9 cellular contexts compared by ENCODE assay signal in the genomic region with DNA sequence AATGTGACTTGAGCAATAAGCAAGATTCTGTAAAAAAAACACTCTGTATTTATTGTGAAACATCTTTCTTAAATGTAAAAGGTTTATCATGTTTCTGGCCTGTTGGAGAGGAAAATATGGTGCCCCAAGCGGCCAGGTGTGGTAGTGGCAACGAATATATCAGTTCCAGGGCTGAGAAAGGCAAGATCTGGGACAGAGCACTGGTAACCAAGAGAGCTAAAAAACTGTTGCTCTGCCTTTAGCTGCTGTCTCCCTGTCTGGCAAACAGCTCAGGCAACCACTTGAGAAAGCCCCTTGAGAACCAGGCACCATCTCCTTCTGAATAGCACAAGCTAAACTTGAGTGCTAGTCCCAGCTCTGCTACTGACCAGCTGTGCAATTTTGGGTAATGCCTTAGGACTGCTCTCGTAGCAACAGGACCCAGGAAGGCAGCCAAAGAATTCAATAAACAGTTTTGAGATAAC.
A peak's percentile ranks its signal among the peaks of the same experiment; 100 is the strongest.
DNase-seq lines count a peak whose midpoint lies in the region; ATAC-seq, FAIRE-seq and TF ChIP-seq lines count a peak whose summit lies in the region.
"Had no signal": no experiment of that assay in that cellular context is flagged by ENCODE, and none has a peak within 500 bp of the region (broad histone marks: within the 10 kb centered on the region; RNA-seq: fewer than 3 reads in every experiment).

No MANE protein-coding gene starts in this region.

- in situ Hi-C loops in gastrocnemius medialis (cut with MboI; ENCODE audit: low sequenced_read_pairs in 4 of 4): no loop called here

- no peaks in the 10 kb centered on the region for H3K36me3 ChIP-seq in adrenal gland (replicated peaks in 1 of 2)
- no peaks in the 10 kb centered on the region for H3K36me3 ChIP-seq in gastrocnemius medialis

- no peak overlapping the region for H3K4me2 ChIP-seq in A549

- TF ChIP-seq POLR2A in A549 (IDR thresholded peaks at IDR 0.05; ENCODE audit: low read length) (no peak), adrenal gland (IDR thresholded peaks at IDR 0.05) (no peak), gastrocnemius medialis (IDR thresholded peaks at IDR 0.05) (no peak)

- ATAC-seq in A549: peak; percentile 70 to 75; a peak in 5 of 6 replicates
- peak; percentile 71 for ATAC-seq in foreskin keratinocyte
- ATAC-seq in HG03571 (IDR thresholded peaks at IDR 0.05; ENCODE audit: unreplicated experiment): no peak
- ATAC-seq in gastrocnemius medialis: no peak

- intact Hi-C loops in adrenal gland (cut with DNase I): no loop called here
- intact Hi-C loops in gastrocnemius medialis (cut with DNase I; ENCODE audit: low total_unique reads): loop anchor here (10.0 kb wide), 1 partner anchor 270 kb away; no protein-coding TSS in a partner anchor

- CTCF ChIA-PET in A549 (lab: Yijun Ruan, JAX): interaction anchor here (0.7 to 1.7 kb wide), 10 partner anchors 10 to 117 kb away, joined by 3 to 7 read pairs (median 3); no protein-coding TSS in a partner anchor

- POLR2A ChIA-PET in A549 (lab: Yijun Ruan, JAX): no interaction called here

- H3K4me1 ChIP-seq in A549 (no peaks in the 10 kb centered on the region), foreskin keratinocyte (no peaks in the 10 kb centered on the region), adrenal gland (replicated peaks in 1 of 2) (no peaks in the 10 kb centered on the region), gastrocnemius medialis (peaks cover 0 to 3% of the 10 kb centered on the region in 2 donors)

- TF ChIP-seq RAD21 in A549 (conservative IDR thresholded peaks at IDR 0.05 in 1 of 2, IDR thresholded peaks at IDR 0.05 in 1 of 2): no peak

- peaks cover 8% of the 10 kb centered on the region for H3K9me3 ChIP-seq in A549
- no peaks in the 10 kb centered on the region for H3K9me3 ChIP-seq in adrenal gland (replicated peaks in 1 of 3)
- H3K9me3 ChIP-seq in gastrocnemius medialis: no peaks in the 10 kb centered on the region

- no peak for TF ChIP-seq EP300 in A549 (IDR thresholded peaks at IDR 0.05)

- H3K27ac ChIP-seq in A549 (no peak overlapping the region), foreskin keratinocyte (no peak overlapping the region), adrenal gland (no peak overlapping the region), gastrocnemius medialis (no peak overlapping the region)
- H3K27ac ChIP-seq: HL-60 had no signal

- WGBS in A549 (ENCODE audit: missing lambda C conversion rate): 7% methylated on average over 3 of the region's 3 CpGs
- WGBS in adrenal gland, 4 donors: 45 to 61% (median 52%) methylated on average over 3 of the region's 3 CpGs

- no peak overlapping the region for H3K4me3 ChIP-seq in A549
- H3K4me3 ChIP-seq in adrenal gland: no peak overlapping the region
- H3K4me3 ChIP-seq in gastrocnemius medialis: no peak overlapping the region

- peak; percentile 6 to 9 for DNase-seq in A549 (ENCODE audit: low read depth in 1 of 2, low spot score in 1 of 2)
- peak; percentile 27 for DNase-seq in NCI-H69 (lab: John Stamatoyannopoulos, UW)
- DNase-seq in foreskin keratinocyte: no peak
- DNase-seq in NCI-H345 treated with DMSO at 0.1 percent for 48 hours (lab: John Stamatoyannopoulos, UW; ENCODE audit: unreplicated experiment): no peak
- DNase-seq in adrenal gland: no peak
- no peak for DNase-seq in gastrocnemius medialis

- H3K27me3 ChIP-seq in foreskin keratinocyte (no peaks in the 10 kb centered on the region), adrenal gland (no peaks in the 10 kb centered on the region), gastrocnemius medialis (no peaks in the 10 kb centered on the region)

- FAIRE-seq in A549 (lab: Jason Lieb, UNC): no peak

- TF ChIP-seq CTCF in A549 (IDR thresholded peaks at IDR 0.05) (peak; percentile 51), GM12873 (IDR thresholded peaks at IDR 0.05; ENCODE audit: insufficient read depth, low read depth, low read length, missing control alignments) (peak; percentile 72), foreskin keratinocyte (conservative IDR thresholded peaks at IDR 0.05) (peak; percentile 67), adrenal gland (IDR thresholded peaks at IDR 0.05) (peak in 2 of 6 experiments; percentile 17 to 32), gastrocnemius medialis (IDR thresholded peaks at IDR 0.05 in 4 of 5, conservative IDR thresholded peaks at IDR 0.05 in 1 of 5) (peak in 1 of 5 experiments; percentile 31)

TF ChIP-seq in A549, 52 proteins besides CTCF, POLR2A, EP300 and RAD21:
- TF ChIP-seq KDM1A (IDR thresholded peaks at IDR 0.05; ENCODE audit: low read depth) (no peak), CHD4 (IDR thresholded peaks at IDR 0.05; ENCODE audit: borderline replicate concordance) (no peak), HOXA7 (CRISPR knock-in tag; IDR thresholded peaks at IDR 0.05) (no peak), MYC (IDR thresholded peaks at IDR 0.05; ENCODE audit: borderline replicate concordance, low read length) (no peak), ZSCAN20 (CRISPR knock-in tag; IDR thresholded peaks at IDR 0.05) (no peak), HEYL (CRISPR knock-in tag; IDR thresholded peaks at IDR 0.05) (no peak), FOXS1 (CRISPR knock-in tag; IDR thresholded peaks at IDR 0.05) (no peak), CBX2 (IDR thresholded peaks at IDR 0.05; ENCODE audit: borderline replicate concordance, low read depth) (no peak), BHLHE40 (IDR thresholded peaks at IDR 0.05; ENCODE audit: low read depth, low read length) (no peak), EHMT2 (IDR thresholded peaks at IDR 0.05; ENCODE audit: low read depth) (no peak)
- TF ChIP-seq, protein P1, sequence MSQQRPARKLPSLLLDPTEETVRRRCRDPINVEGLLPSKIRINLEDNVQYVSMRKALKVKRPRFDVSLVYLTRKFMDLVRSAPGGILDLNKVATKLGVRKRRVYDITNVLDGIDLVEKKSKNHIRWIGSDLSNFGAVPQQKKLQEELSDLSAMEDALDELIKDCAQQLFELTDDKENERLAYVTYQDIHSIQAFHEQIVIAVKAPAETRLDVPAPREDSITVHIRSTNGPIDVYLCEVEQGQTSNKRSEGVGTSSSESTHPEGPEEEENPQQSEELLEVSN (IDR thresholded peaks at IDR 0.05; ENCODE audit: borderline replicate concordance, low read depth): no peak
- TF ChIP-seq, protein P2, sequence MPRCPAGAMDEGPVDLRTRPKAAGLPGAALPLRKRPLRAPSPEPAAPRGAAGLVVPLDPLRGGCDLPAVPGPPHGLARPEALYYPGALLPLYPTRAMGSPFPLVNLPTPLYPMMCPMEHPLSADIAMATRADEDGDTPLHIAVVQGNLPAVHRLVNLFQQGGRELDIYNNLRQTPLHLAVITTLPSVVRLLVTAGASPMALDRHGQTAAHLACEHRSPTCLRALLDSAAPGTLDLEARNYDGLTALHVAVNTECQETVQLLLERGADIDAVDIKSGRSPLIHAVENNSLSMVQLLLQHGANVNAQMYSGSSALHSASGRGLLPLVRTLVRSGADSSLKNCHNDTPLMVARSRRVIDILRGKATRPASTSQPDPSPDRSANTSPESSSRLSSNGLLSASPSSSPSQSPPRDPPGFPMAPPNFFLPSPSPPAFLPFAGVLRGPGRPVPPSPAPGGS (IDR thresholded peaks at IDR 0.05): no peak
TF ChIP-seq in A549: peak in this region for 0.

Comparison
In these comparisons a context has a peak if more than half of its experiments do, and no peak if none do; other contexts are left out.
1. ATAC-seq: peak in A549 (2 of 2) and foreskin keratinocyte (single experiment); none in HG03571 (single experiment) and gastrocnemius medialis (0 of 2).
2. DNase-seq: peak in A549 (2 of 2) and NCI-H69 (single experiment); none in foreskin keratinocyte (0 of 2), NCI-H345 treated with DMSO at 0.1 percent for 48 hours (single experiment), adrenal gland (0 of 7) and gastrocnemius medialis (0 of 2).